ENCODE assay signal across 13 cellular contexts in the genomic region with DNA sequence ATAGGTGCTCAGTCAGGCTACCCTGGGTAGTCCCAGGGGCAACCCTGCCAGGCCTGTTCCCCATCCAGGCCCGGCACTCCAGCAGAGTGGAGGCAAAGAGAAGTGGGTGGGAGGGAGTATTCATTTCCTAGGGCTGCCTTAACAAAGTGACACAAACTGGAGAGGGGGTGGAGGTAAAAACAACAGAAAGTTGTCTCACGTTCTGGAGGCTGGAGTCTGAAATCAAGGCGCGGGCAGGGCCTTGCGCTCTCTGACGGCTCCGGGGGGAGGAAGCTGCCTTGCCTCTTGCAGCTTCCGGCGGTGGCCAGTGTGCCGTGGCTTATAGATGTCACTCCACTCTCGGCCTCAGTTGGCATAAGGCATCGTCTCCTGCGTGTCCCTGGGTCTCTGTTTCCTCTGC.
DNase-seq lines count a peak whose midpoint lies in the region; ATAC-seq, FAIRE-seq and TF ChIP-seq lines count a peak whose summit lies in the region.
"Had no signal": no experiment of that assay in that cellular context is flagged by ENCODE, and none has a peak within 500 bp of the region (broad histone marks: within the 10 kb centered on the region; RNA-seq: fewer than 3 reads in every experiment).

No MANE protein-coding gene starts in this region.

- H3K36me3 ChIP-seq in uterus (no peaks in the 10 kb centered on the region), BE2C (no peaks in the 10 kb centered on the region)
- H3K36me3 ChIP-seq: heart left ventricle had no signal

- H3K4me1 ChIP-seq in uterus (no peaks in the 10 kb centered on the region), BE2C (no peaks in the 10 kb centered on the region)
- H3K4me1 ChIP-seq: heart left ventricle had no signal

- H3K9me3 ChIP-seq in uterus (no peaks in the 10 kb centered on the region), BE2C (no peaks in the 10 kb centered on the region; the same call in 1 of the 2 replicates)
- H3K9me3 ChIP-seq: heart left ventricle had no signal

- ATAC-seq in GM21381 (IDR thresholded peaks at IDR 0.05; ENCODE audit: unreplicated experiment) (peak; percentile 63), HG03108 (IDR thresholded peaks at IDR 0.05; ENCODE audit: unreplicated experiment) (peak; percentile 41)
- ATAC-seq: heart left ventricle had no signal

- TF ChIP-seq CTCF in uterus (IDR thresholded peaks at IDR 0.05) (no peak), BE2C (IDR thresholded peaks at IDR 0.05; ENCODE audit: low read depth, low read length) (no peak)

- no peak overlapping the region for H3K27ac ChIP-seq in uterus
- H3K27ac ChIP-seq: heart left ventricle, skin epidermis had no signal

- H3K27me3 ChIP-seq in uterus (no peaks in the 10 kb centered on the region), BE2C (no peaks in the 10 kb centered on the region)

- H3K4me3 ChIP-seq in uterus = no peak overlapping the region
- no peak overlapping the region for H3K4me3 ChIP-seq in BE2C (ENCODE audit: low read depth, low read length)
- H3K4me3 ChIP-seq: heart left ventricle, skin epidermis had no signal

- DNase-seq in GM18507 (ENCODE audit: extremely low spot score, insufficient read length, low read depth) = no peak
- peak; percentile 94 for DNase-seq in left kidney (ENCODE audit: low read depth, low spot score)
- DNase-seq in uterus = no peak
- no peak for DNase-seq in kidney glomerular epithelial cell (lab: John Stamatoyannopoulos, UW)
- DNase-seq in BE2C = no peak
- no peak for DNase-seq in foreskin melanocyte
- DNase-seq: cortex of kidney, DMS 273 treated with DMSO at 0.1 percent for 48 hours, heart left ventricle, Karpas-422 had no signal

- intact Hi-C loops in uterus (cut with DNase I; ENCODE audit: low total_unique reads) = no loop called here

- TF ChIP-seq POLR2A in uterus (IDR thresholded peaks at IDR 0.05) = no peak

- FAIRE-seq in GM18507 (lab: Jason Lieb, UNC) = peak; percentile 56
